ENCODE assay signal across 28 cellular contexts in the genomic region with DNA sequence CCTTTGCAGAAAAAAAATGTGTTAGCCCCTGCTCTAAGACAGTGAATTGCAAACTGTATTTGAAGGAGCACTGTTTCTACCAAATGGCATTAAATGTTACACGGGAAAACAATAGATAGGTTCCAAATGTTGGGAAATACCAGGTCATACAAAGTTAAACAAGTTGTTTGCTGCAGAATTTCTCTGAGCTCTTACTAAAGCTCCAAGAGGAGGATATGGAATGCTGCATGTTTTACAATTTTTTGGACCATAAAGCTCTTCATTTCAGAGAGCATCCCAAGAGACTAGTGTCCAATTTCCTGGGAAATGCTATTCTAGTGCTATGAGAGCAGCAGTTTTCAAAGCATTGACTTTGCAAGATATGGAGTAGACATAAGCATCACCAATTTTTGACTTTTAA.
"Had no signal": no experiment of that assay in that cellular context is flagged by ENCODE, and none has a peak within 500 bp of the region (broad histone marks: within the 10 kb centered on the region; RNA-seq: fewer than 3 reads in every experiment).

No MANE protein-coding gene starts in this region.

- H3K4me3 Mint-ChIP-seq: activated CD4-positive, alpha-beta T cell treated with anti-CD3 and anti-CD28 coated beads, Interleukin-2, amount 10 ng/mL, durations not matched to agents 24 days and 14 days; activated CD8-positive, alpha-beta T cell treated with anti-CD3 and anti-CD28 coated beads for 36 hours; activated T-cell treated with anti-CD3 and anti-CD28 coated beads, Interleukin-2, amount 50 U/mL, for 24 hours; T-helper 1 cell treated with Interleukin-12 subunit alpha and Interleukin-12 subunit beta and Interleukin-4 antibody, amounts not matched to agents 30 μg/mL and 1 μg/mL, for 36 hours; T-helper 2 cell treated with Interferon-gamma antibody and Interleukin-4, amounts not matched to agents 5 μg/mL and 100 μg/mL, for 36 hours had no signal

- FAIRE-seq: TTC549 had no signal

- H3K9me3 Mint-ChIP-seq: activated CD4-positive, alpha-beta T cell treated with anti-CD3 and anti-CD28 coated beads, Interleukin-2, amount 10 ng/mL, durations not matched to agents 24 days and 14 days; activated CD8-positive, alpha-beta T cell treated with anti-CD3 and anti-CD28 coated beads for 36 hours; activated T-cell treated with anti-CD3 and anti-CD28 coated beads, Interleukin-2, amount 50 U/mL, for 24 hours; activated T-helper 2 cell treated with anti-CD3 and anti-CD28 coated beads, Interferon-gamma antibody, Interleukin-2, Interleukin-4, amounts not matched to agents 10 μg/mL and 5 μg/mL and 100 μg/mL, durations not matched to agents 14 hours and 24 hours and 36 hours; T-helper 1 cell treated with Interleukin-12 subunit alpha and Interleukin-12 subunit beta and Interleukin-4 antibody, amounts not matched to agents 30 μg/mL and 1 μg/mL, for 36 hours; T-helper 2 cell treated with Interferon-gamma antibody and Interleukin-4, amounts not matched to agents 5 μg/mL and 100 μg/mL, for 36 hours had no signal

- H3K27ac ChIP-seq: brain microvascular endothelial cell, KMS-11, Peyer's patch, SJSA1 had no signal

- H3K36me3 ChIP-seq: brain microvascular endothelial cell, Peyer's patch, SJSA1 had no signal

- H3K27me3 Mint-ChIP-seq: activated CD4-positive, alpha-beta T cell treated with anti-CD3 and anti-CD28 coated beads, Interleukin-2, amount 10 ng/mL, durations not matched to agents 24 days and 14 days; activated T-cell treated with anti-CD3 and anti-CD28 coated beads, Interleukin-2, amount 50 U/mL, for 24 hours had no signal

- H3K4me2 ChIP-seq: KMS-11, SK-N-SH had no signal

- H3K9me3 ChIP-seq: Peyer's patch, SJSA1, SK-N-SH had no signal

- H3K9ac ChIP-seq: KMS-11, SK-N-SH had no signal

- H3K27me3 ChIP-seq: brain microvascular endothelial cell, Peyer's patch, SJSA1 had no signal

- DNase-seq: activated CD4-positive, alpha-beta T cell treated with anti-CD3 and anti-CD28 coated beads, Interleukin-2, amount 10 ng/mL, durations not matched to agents 24 days and 14 days; activated CD4-positive, alpha-beta T cell treated with anti-CD3 and anti-CD28 coated beads, Interleukin-2, amount 50 U/mL, for 4 hours; activated CD8-positive, alpha-beta T cell treated with anti-CD3 and anti-CD28 coated beads for 36 hours; activated gamma-delta T cell; activated naive CD4-positive, alpha-beta T cell treated with Interleukin-2 at 50 U/mL for 16 hours; activated T-cell treated with anti-CD3 and anti-CD28 coated beads, Interleukin-2, amount 50 U/mL, for 24 hours; anterior cingulate cortex; brain microvascular endothelial cell; MM.1S; MV-4-11; NCI-H1092; NCI-H1436 treated with DMSO at 0.1 percent for 48 hours; NCI-H1694 treated with DMSO at 0.1 percent for 48 hours; NCI-H2029; NCI-H345; NCI-H524 treated with DMSO at 0.1 percent for 48 hours; PC-3; Peyer's patch; RPMI8226; SHP77 treated with DMSO at 0.1 percent for 48 hours; SK-N-SH had no signal

- H3K27ac Mint-ChIP-seq: activated CD4-positive, alpha-beta T cell treated with anti-CD3 and anti-CD28 coated beads, Interleukin-2, amount 10 ng/mL, durations not matched to agents 24 days and 14 days; activated CD8-positive, alpha-beta T cell treated with anti-CD3 and anti-CD28 coated beads for 36 hours; activated naive CD4-positive, alpha-beta T cell treated with anti-CD3 and anti-CD28 coated beads, Interleukin-2, amount 50 U/mL, for 72 hours; activated T-cell treated with anti-CD3 and anti-CD28 coated beads, Interleukin-2, amount 50 U/mL, for 24 hours; activated T-helper 2 cell treated with anti-CD3 and anti-CD28 coated beads, Interferon-gamma antibody, Interleukin-2, Interleukin-4, amounts not matched to agents 10 μg/mL and 5 μg/mL and 100 μg/mL, durations not matched to agents 14 hours and 24 hours and 36 hours; T-helper 1 cell treated with Interleukin-12 subunit alpha and Interleukin-12 subunit beta and Interleukin-4 antibody, amounts not matched to agents 30 μg/mL and 1 μg/mL, for 36 hours; T-helper 2 cell treated with Interferon-gamma antibody and Interleukin-4, amounts not matched to agents 5 μg/mL and 100 μg/mL, for 36 hours had no signal

- H3K4me1 ChIP-seq: Peyer's patch, SJSA1 had no signal

- H3K36me3 Mint-ChIP-seq: activated naive CD4-positive, alpha-beta T cell treated with anti-CD3 and anti-CD28 coated beads, Interleukin-2, amount 50 U/mL, for 72 hours had no signal

- H3K4me3 ChIP-seq: Peyer's patch, SJSA1 had no signal
